10 cellular contexts compared by ENCODE assay signal in genomic region chr5:470961-471749, GRCh38. TPM values are rescaled to one million over a fixed set of nuclear protein-coding genes. Genes with fewer than 3 reads are reported as not detected.
DNase-seq lines count a peak whose midpoint lies in the region; FAIRE-seq and TF ChIP-seq lines count a peak whose summit lies in the region.
"Had no signal": no experiment of that assay in that cellular context is flagged by ENCODE, and none has a peak within 500 bp of the region (broad histone marks: within the 10 kb centered on the region; RNA-seq: fewer than 3 reads in every experiment).

No MANE protein-coding gene starts in this region.

- DNase-seq in COLO668 (lab: John Stamatoyannopoulos, UW; ENCODE audit: unreplicated experiment) (peak; percentile 50), MG63 (no peak), neural progenitor cell (ENCODE audit: low spot score) (no peak), small intestine (no peak), NCI-H2029 (lab: John Stamatoyannopoulos, UW) (no peak), HPDE6-E6E7 (ENCODE audit: extremely low spot score) (no peak)
- no peak for DNase-seq in stimulated activated naive CD4-positive, alpha-beta T cell (lab: John Stamatoyannopoulos, UW)
- DNase-seq: stimulated activated CD4-positive, alpha-beta T cell treated with anti-CD3 and anti-CD28 coated beads, Interleukin-2, amount 100 ng/mL, for 48 hours had no signal

- H3K27me3 ChIP-seq in MG63 (no peaks in the 10 kb centered on the region), neural progenitor cell (peaks cover 30% of the 10 kb centered on the region), small intestine (ENCODE audit: control insufficient read depth in 2 of 2, insufficient read depth in 2 of 2, low read length in 2 of 2) (peaks cover 0 to 6% of the 10 kb centered on the region in 2 donors)

- H3K27me3 Mint-ChIP-seq in neural progenitor cell (ENCODE audit: insufficient read depth, low read depth) = peaks cover 9% of the 10 kb centered on the region

- H3K9me3 Mint-ChIP-seq in neural progenitor cell = no peaks in the 10 kb centered on the region

- peaks cover 5% of the 10 kb centered on the region for H3K79me2 ChIP-seq in neural progenitor cell (ENCODE audit: low read depth)

- H3K4me1 ChIP-seq in neural progenitor cell (peaks cover 15% of the 10 kb centered on the region), small intestine (ENCODE audit: control insufficient read depth in 2 of 2, insufficient read depth in 1 of 2, low read depth in 1 of 2, low read length in 1 of 2) (peaks cover 0 to 3% of the 10 kb centered on the region in 2 donors)

- WGBS in small intestine, 3 donors = 71 to 88% (median 78%) methylated on average over 31 of the region's 31 CpGs

- TF ChIP-seq CTCF in neural progenitor cell (IDR thresholded peaks at IDR 0.05) = no peak

- H2AFZ ChIP-seq in neural progenitor cell (replicated peaks) = no peak overlapping the region

- no peak for FAIRE-seq in small intestine (lab: Jason Lieb, UNC)

- peaks cover 8% of the 10 kb centered on the region for H3F3A ChIP-seq in neural progenitor cell (ENCODE audit: low read depth)

- H3K9me3 ChIP-seq in MG63 (no peaks in the 10 kb centered on the region), neural progenitor cell (ENCODE audit: low read depth) (no peaks in the 10 kb centered on the region), small intestine (ENCODE audit: control insufficient read depth, low read depth) (no peaks in the 10 kb centered on the region)
- H3K9me3 ChIP-seq: adrenal gland had no signal

- peaks cover 2% of the 10 kb centered on the region for H3K36me3 Mint-ChIP-seq in neural progenitor cell

- H4K20me1 ChIP-seq in neural progenitor cell (ENCODE audit: low read depth) = peaks cover 35% of the 10 kb centered on the region

- H3K36me3 ChIP-seq in MG63 (peaks cover 6% of the 10 kb centered on the region), neural progenitor cell (no peaks in the 10 kb centered on the region), small intestine (ENCODE audit: control insufficient read depth in 2 of 2, insufficient read depth in 2 of 2, low read length in 2 of 2) (peaks cover 2% of the 10 kb centered on the region in 2 donors)

- H3K27ac Mint-ChIP-seq in neural progenitor cell = no peak overlapping the region

- H3K4me3 ChIP-seq in MG63 (peak overlapping the region; percentile 95), neural progenitor cell (peak overlapping the region; percentile 49), small intestine (ENCODE audit: low read depth in 1 of 2, low read length in 2 of 2) (no peak overlapping the region)

- H3K27ac ChIP-seq in cingulate gyrus (ENCODE audit: low read depth, low read length) = peak overlapping the region; percentile 49
- no peak overlapping the region for H3K27ac ChIP-seq in neural progenitor cell
- H3K27ac ChIP-seq in small intestine (ENCODE audit: low read depth in 1 of 2, low read length in 1 of 2) = no peak overlapping the region

- peak overlapping the region; percentile 75 for H3K4me3 Mint-ChIP-seq in neural progenitor cell

- peak overlapping the region; percentile 81 for H3K4me2 ChIP-seq in neural progenitor cell

- H3K4me1 Mint-ChIP-seq in neural progenitor cell = peaks cover 15% of the 10 kb centered on the region

- no peak overlapping the region for H3K9ac ChIP-seq in neural progenitor cell

RNA-seq across cellular contexts. Expression of gene EXOC3, which starts 28.2 kb away (rescaled TPM):
- total RNA-seq in MG63 (2014; rRNA removed; shearing (Covaris generic); ENCODE audit: low replicate concordance) = 11.3 and 19.4 TPM in 2 replicates
- 19.2 and 37.6 TPM in 2 replicates for total RNA-seq in neural progenitor cell (ENCODE audit: low replicate concordance)
- 10 to 100 TPM; 47.2 to 85.7 (median 70.5) TPM for polyA plus RNA-seq in small intestine

RNA-seq across cellular contexts. Expression of gene SLC9A3, which starts 53.1 kb away (rescaled TPM):
- total RNA-seq in MG63 (2014; rRNA removed; shearing (Covaris generic); ENCODE audit: low replicate concordance) = 2.9 and 3.6 TPM in 2 replicates
- 1.4 and 3.6 TPM in 2 replicates for total RNA-seq in neural progenitor cell (ENCODE audit: low replicate concordance)
- 10 to 100 TPM; 24.1 to 51.7 (median 48.9) TPM for polyA plus RNA-seq in small intestine

Comparison
In these comparisons a context has a peak if more than half of its experiments do, and no peak if none do; other contexts are left out.
1. H3K4me3 ChIP-seq: peak in MG63 (single experiment) and neural progenitor cell (single experiment); none in small intestine (0 of 2).